19 cellular contexts compared by ENCODE assay signal in the genomic region with DNA sequence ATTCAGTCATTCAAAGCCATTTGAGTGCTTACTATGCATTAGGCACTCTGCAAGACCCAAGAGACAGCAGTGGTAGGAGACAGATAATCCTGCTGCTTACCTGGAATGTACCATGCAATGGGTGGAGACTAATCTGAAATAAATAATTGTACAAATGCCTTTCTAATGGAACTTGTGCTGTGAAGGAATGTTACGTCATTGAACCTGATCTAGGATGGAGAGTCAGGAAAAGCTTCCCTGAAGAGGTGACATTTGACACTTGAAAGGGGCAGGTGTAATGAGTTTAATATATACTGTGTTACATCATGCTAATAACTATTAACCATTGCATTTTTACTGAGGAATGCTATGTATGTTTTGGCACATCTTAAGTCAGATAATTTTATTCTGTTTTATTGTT.
"Had no signal": no experiment of that assay in that cellular context is flagged by ENCODE, and none has a peak within 500 bp of the region (broad histone marks: within the 10 kb centered on the region; RNA-seq: fewer than 3 reads in every experiment).

No MANE protein-coding gene starts in this region.

- H3K27me3 ChIP-seq: SJSA1 had no signal

- H3K4me3 ChIP-seq: SJSA1, SK-N-MC had no signal

- H3K4me1 ChIP-seq: SJSA1 had no signal

- H3K9me3 ChIP-seq: SJSA1 had no signal

- DNase-seq: KBM-7, MV-4-11, NCI-H1048, NCI-H1105, NCI-H1417, NCI-H1436 treated with DMSO at 0.1 percent for 48 hours, NCI-H1694, NCI-H187 treated with DMSO at 0.1 percent for 48 hours, NCI-H2029 treated with DMSO at 0.1 percent for 48 hours, NCI-H2227 treated with DMSO at 0.1 percent for 48 hours, NCI-H524, NCI-H526 treated with DMSO at 0.1 percent for 48 hours, NCI-H774, Right ventricle myocardium superior, RPMI8226, SIG-M5 had no signal

- FAIRE-seq: RCC 7860 had no signal

- H3K36me3 ChIP-seq: SJSA1 had no signal

- H3K27ac ChIP-seq: SJSA1, SK-N-MC had no signal
